Comparison of ENCODE assay signal across 13 cellular contexts in the genomic region with DNA sequence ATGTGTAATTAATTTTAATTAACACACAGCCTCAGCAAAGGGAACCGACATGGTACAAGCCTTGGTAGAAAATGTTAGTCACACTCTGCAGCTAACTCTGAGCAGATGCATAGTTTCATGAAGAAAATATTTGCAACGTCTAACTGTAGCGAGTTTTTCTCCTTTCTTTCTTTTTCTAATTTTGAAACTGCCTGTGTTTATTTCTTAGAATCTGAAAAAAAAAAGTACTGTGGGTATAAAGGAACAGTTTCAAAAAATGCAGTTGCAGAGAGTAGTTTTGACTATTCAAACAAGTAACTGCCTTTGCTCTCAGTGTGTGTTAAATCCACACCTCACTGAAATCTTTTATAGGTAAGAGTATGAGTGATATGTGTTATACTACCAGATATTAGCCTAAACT.
DNase-seq lines count a peak whose midpoint lies in the region; ATAC-seq, FAIRE-seq and TF ChIP-seq lines count a peak whose summit lies in the region.
"Had no signal": no experiment of that assay in that cellular context is flagged by ENCODE, and none has a peak within 500 bp of the region (broad histone marks: within the 10 kb centered on the region; RNA-seq: fewer than 3 reads in every experiment).

No MANE protein-coding gene starts in this region.

- no peaks in the 10 kb centered on the region for H3K79me2 ChIP-seq in astrocyte (ENCODE audit: insufficient read depth, low read length)

- no peaks in the 10 kb centered on the region for H3K27me3 ChIP-seq in astrocyte (ENCODE audit: insufficient read depth, low read length)

- no peaks in the 10 kb centered on the region for H3K9me3 Mint-ChIP-seq in astrocyte (ENCODE audit: unreplicated experiment)

- H3K4me1 ChIP-seq in astrocyte (ENCODE audit: insufficient read depth, low read length) = peaks cover 6% of the 10 kb centered on the region

- H4K20me1 ChIP-seq in astrocyte (ENCODE audit: insufficient read depth, low read length) = no peaks in the 10 kb centered on the region

- no peaks in the 10 kb centered on the region for H3K9me3 ChIP-seq in astrocyte (ENCODE audit: insufficient read depth, low read depth, low read length)
- H3K9me3 ChIP-seq: HAP-1 had no signal

- H3K4me3 Mint-ChIP-seq in astrocyte (ENCODE audit: unreplicated experiment) = no peak overlapping the region
- H3K4me3 Mint-ChIP-seq: CD14-positive monocyte had no signal

- peak overlapping the region; percentile 9 for H2AFZ ChIP-seq in astrocyte (ENCODE audit: low read depth, low read length)

- FAIRE-seq in astrocyte (lab: Jason Lieb, UNC) = no peak

- H3K36me3 Mint-ChIP-seq in astrocyte (ENCODE audit: low read depth, unreplicated experiment) = no peaks in the 10 kb centered on the region
- H3K36me3 Mint-ChIP-seq: CD14-positive monocyte had no signal

- H3K4me3 ChIP-seq in astrocyte (ENCODE audit: insufficient read depth, low read depth, low read length) = peak overlapping the region; percentile 27
- H3K4me3 ChIP-seq: HAP-1 had no signal

- H3K4me2 ChIP-seq in astrocyte (ENCODE audit: low read length) = peak overlapping the region; percentile 68

- peak overlapping the region; percentile 38 for H3K9ac ChIP-seq in astrocyte (ENCODE audit: low read length)

- peak overlapping the region; percentile 17 for H3K27ac ChIP-seq in astrocyte (ENCODE audit: low read depth, low read length)

- DNase-seq in AG20443 (ENCODE audit: low spot score) = peak; percentile 25
- DNase-seq in M059J (ENCODE audit: low read depth) = peak; percentile 39
- peak; percentile 58 for DNase-seq in astrocyte (ENCODE audit: low read depth)
- DNase-seq in omental fat pad (ENCODE audit: low spot score) = no peak
- DNase-seq in activated gamma-delta T cell treated with Interleukin-2 at 50 U/mL for 16 hours = no peak
- DNase-seq in HuH-7.5 (ENCODE audit: low spot score) = no peak
- DNase-seq: activated gamma-delta T cell, caudate nucleus, SHP77 had no signal

- TF ChIP-seq CTCF in astrocyte (IDR thresholded peaks at IDR 0.05; ENCODE audit: insufficient read depth, low read depth, low read length) (no peak), omental fat pad (IDR thresholded peaks at IDR 0.05) (no peak)

- no peaks in the 10 kb centered on the region for H3K27me3 Mint-ChIP-seq in astrocyte (ENCODE audit: low read depth, unreplicated experiment)

- no peaks in the 10 kb centered on the region for H3K36me3 ChIP-seq in astrocyte (ENCODE audit: insufficient read depth, low read length)
- H3K36me3 ChIP-seq: HAP-1 had no signal

- peaks cover 46% of the 10 kb centered on the region for H3K4me1 Mint-ChIP-seq in astrocyte (ENCODE audit: low read depth, unreplicated experiment)

- peak overlapping the region; percentile 76 for H3K27ac Mint-ChIP-seq in astrocyte (ENCODE audit: unreplicated experiment)
- H3K27ac Mint-ChIP-seq: CD14-positive monocyte had no signal

- peak; percentile 64 for ATAC-seq in omental fat pad (ENCODE audit: low FRiP score)
- ATAC-seq in HG03469 (IDR thresholded peaks at IDR 0.05; ENCODE audit: unreplicated experiment) = no peak
- no peak for ATAC-seq in HG03139 (IDR thresholded peaks at IDR 0.05; ENCODE audit: unreplicated experiment)

Comparison
In these comparisons a context has a peak if more than half of its experiments do, and no peak if none do; other contexts are left out.
1. DNase-seq: peak in AG20443 (single experiment), M059J (single experiment) and astrocyte (single experiment); none in omental fat pad (single experiment), activated gamma-delta T cell treated with Interleukin-2 at 50 U/mL for 16 hours (single experiment) and HuH-7.5 (single experiment).